16 cellular contexts compared by ENCODE assay signal in genomic region chr1:229756666-229757065, GRCh38.
DNase-seq lines count a peak whose midpoint lies in the region; ATAC-seq and TF ChIP-seq lines count a peak whose summit lies in the region.
"Had no signal": no experiment of that assay in that cellular context is flagged by ENCODE, and none has a peak within 500 bp of the region (broad histone marks: within the 10 kb centered on the region; RNA-seq: fewer than 3 reads in every experiment).

No MANE protein-coding gene starts in this region.

- WGBS in spleen, 5 donors, result 73 to 81% (median 75%) methylated on average over 4 of the region's 4 CpGs

- TF ChIP-seq CTCF in spleen (IDR thresholded peaks at IDR 0.05 in 8 of 11, conservative IDR thresholded peaks at IDR 0.05 in 3 of 11), result no peak

- DNase-seq in AG08395 (ENCODE audit: low spot score), result peak; percentile 64
- peak; percentile 83 for DNase-seq in HK-2 (ENCODE audit: unreplicated experiment)
- DNase-seq in astrocyte of the hippocampus (ENCODE audit: low read depth, low spot score), result peak; percentile 88
- DNase-seq in iPS-NIHi11 (ENCODE audit: low spot score), result peak; percentile 42
- no peak for DNase-seq in spleen
- no peak for DNase-seq in immature natural killer cell
- DNase-seq: activated CD8-positive, alpha-beta memory T cell treated with anti-CD3 and anti-CD28 coated beads, Interleukin-2, amount 50 U/mL, for 48 hours; activated naive CD8-positive, alpha-beta T cell treated with anti-CD3 and anti-CD28 coated beads for 36 hours; AML-193; NCI-H187 treated with DMSO at 0.1 percent for 48 hours; NCI-H748 treated with DMSO at 0.1 percent for 48 hours; ovary; stimulated activated CD8-positive, alpha-beta memory T cell treated with anti-CD3 and anti-CD28 coated beads, Interleukin-4, amount 100 ng/mL, for 48 hours had no signal

- H3K4me1 Mint-ChIP-seq in immature natural killer cell, result peaks cover 4 to 12% of the 10 kb centered on the region in 2 donors

- ATAC-seq in GM21786 (IDR thresholded peaks at IDR 0.05; ENCODE audit: unreplicated experiment), result no peak
- no peak for ATAC-seq in HG02973 (IDR thresholded peaks at IDR 0.05; ENCODE audit: unreplicated experiment)

- no peak for TF ChIP-seq POLR2A in spleen (IDR thresholded peaks at IDR 0.05)

- no peak overlapping the region for H3K27ac Mint-ChIP-seq in immature natural killer cell
- H3K27ac Mint-ChIP-seq: activated naive CD8-positive, alpha-beta T cell treated with anti-CD3 and anti-CD28 coated beads for 36 hours had no signal

- H3K27me3 Mint-ChIP-seq in immature natural killer cell (ENCODE audit: low read depth in 3 of 3), result peaks cover 0 to 2% (median 2%) of the 10 kb centered on the region in 3 donors
- H3K27me3 Mint-ChIP-seq: activated naive CD8-positive, alpha-beta T cell treated with anti-CD3 and anti-CD28 coated beads for 36 hours had no signal

- peaks cover 0 to 1% (median 0%) of the 10 kb centered on the region in 6 donors for H3K9me3 Mint-ChIP-seq in immature natural killer cell
- H3K9me3 Mint-ChIP-seq: activated naive CD8-positive, alpha-beta T cell treated with anti-CD3 and anti-CD28 coated beads for 36 hours had no signal

- peaks cover 0 to 19% (median 12%) of the 10 kb centered on the region in 8 donors for H3K9me3 ChIP-seq in spleen
- H3K9me3 ChIP-seq: ovary, SJCRH30 had no signal

- no peak overlapping the region for H3K27ac ChIP-seq in spleen
- H3K27ac ChIP-seq: ovary, SJCRH30 had no signal

- H3K4me3 ChIP-seq in spleen, result no peak overlapping the region
- H3K4me3 ChIP-seq: ovary, SJCRH30 had no signal

- no peaks in the 10 kb centered on the region for H3K27me3 ChIP-seq in spleen (replicated peaks in 1 of 7)
- H3K27me3 ChIP-seq: ovary, SJCRH30 had no signal

- H3K36me3 Mint-ChIP-seq in immature natural killer cell, result no peaks in the 10 kb centered on the region
- H3K36me3 Mint-ChIP-seq: activated naive CD8-positive, alpha-beta T cell treated with anti-CD3 and anti-CD28 coated beads for 36 hours had no signal

- H3K4me1 ChIP-seq in spleen, result peaks cover 0 to 5% (median 0%) of the 10 kb centered on the region in 6 donors

- no peaks in the 10 kb centered on the region for H3K36me3 ChIP-seq in spleen
- H3K36me3 ChIP-seq: ovary, SJCRH30 had no signal

- intact Hi-C loops in spleen (cut with DNase I; ENCODE audit: low total_unique reads), result no loop called here

- no peak overlapping the region for H3K4me3 Mint-ChIP-seq in immature natural killer cell
- H3K4me3 Mint-ChIP-seq: activated naive CD8-positive, alpha-beta T cell treated with anti-CD3 and anti-CD28 coated beads for 36 hours had no signal

Comparison
In these comparisons a context has a peak if more than half of its experiments do, and no peak if none do; other contexts are left out.
1. DNase-seq: peak in AG08395 (single experiment), HK-2 (single experiment), astrocyte of the hippocampus (single experiment) and iPS-NIHi11 (single experiment); none in spleen (single experiment) and immature natural killer cell (0 of 3).